In the genomic region with DNA sequence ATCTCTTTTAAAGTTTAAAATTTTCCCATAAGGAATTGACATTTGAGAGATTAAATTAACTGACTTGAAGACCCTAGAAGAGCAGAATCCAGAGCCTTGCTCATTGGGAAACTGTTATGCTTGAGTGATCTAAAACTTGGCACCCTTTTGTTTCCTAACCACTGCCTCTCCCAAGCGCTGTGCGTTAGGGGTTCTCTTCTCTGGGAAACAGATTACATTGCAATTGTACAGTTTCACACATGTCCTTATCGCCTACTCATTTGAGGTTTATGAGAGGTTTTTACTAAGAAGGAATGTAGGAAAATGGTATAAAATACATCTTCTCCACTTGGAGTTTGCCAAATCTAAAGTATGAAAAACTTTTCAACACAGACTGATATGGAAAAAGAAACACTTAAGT, we compare ENCODE assay signal across 26 cellular contexts.
"Had no signal": no experiment of that assay in that cellular context is flagged by ENCODE, and none has a peak within 500 bp of the region (broad histone marks: within the 10 kb centered on the region; RNA-seq: fewer than 3 reads in every experiment).

No MANE protein-coding gene starts in this region.

- DNase-seq: activated CD4-positive, alpha-beta T cell treated with anti-CD3 and anti-CD28 coated beads, Interleukin-2, amount 10 ng/mL, durations not matched to agents 24 days and 14 days; activated CD4-positive, alpha-beta T cell treated with anti-CD3 and anti-CD28 coated beads, Interleukin-2, amount 50 U/mL, for 4 hours; activated CD8-positive, alpha-beta T cell treated with anti-CD3 and anti-CD28 coated beads for 36 hours; activated gamma-delta T cell; activated naive CD4-positive, alpha-beta T cell treated with Interleukin-2 at 50 U/mL for 16 hours; activated naive CD8-positive, alpha-beta T cell treated with anti-CD3 and anti-CD28 coated beads, Interleukin-2, amount 10 ng/mL, durations not matched to agents 7 days and 5 days; activated T-cell treated with anti-CD3 and anti-CD28 coated beads, Interleukin-2, amount 50 U/mL, for 24 hours; amygdala; brain microvascular endothelial cell; central memory CD4-positive, alpha-beta T cell; MM.1S; MV-4-11; NCI-H1092; NCI-H1436 treated with DMSO at 0.1 percent for 48 hours; NCI-H1694 treated with DMSO at 0.1 percent for 48 hours; NCI-H2029; NCI-H226; NCI-H446 treated with DMSO at 0.1 percent for 48 hours; NCI-H524 treated with DMSO at 0.1 percent for 48 hours; PC-3; Peyer's patch; RPMI8226; SHP77 treated with DMSO at 0.1 percent for 48 hours; SK-N-SH had no signal

- H3K4me3 ChIP-seq: ascending aorta, Peyer's patch, SJSA1 had no signal

- ATAC-seq: activated CD8-positive, alpha-beta T cell treated with anti-CD3 and anti-CD28 coated beads for 36 hours; PC-3 had no signal
